16 cellular contexts compared by ENCODE assay signal in genomic region chr10:50419091-50419490, GRCh38.
DNase-seq lines count a peak whose midpoint lies in the region; ATAC-seq and TF ChIP-seq lines count a peak whose summit lies in the region.
"Had no signal": no experiment of that assay in that cellular context is flagged by ENCODE, and none has a peak within 500 bp of the region (broad histone marks: within the 10 kb centered on the region; RNA-seq: fewer than 3 reads in every experiment).

No MANE protein-coding gene starts in this region.

- H3K36me3 Mint-ChIP-seq in activated T-cell treated with anti-CD3 and anti-CD28 coated beads, Interleukin-2, amount 50 U/mL, for 4 hours (ENCODE audit: insufficient read depth) = peaks cover 6% of the 10 kb centered on the region
- H3K36me3 Mint-ChIP-seq in T-helper 17 cell (ENCODE audit: low read depth) = peaks cover 7% of the 10 kb centered on the region

- no peaks in the 10 kb centered on the region for H4K20me1 ChIP-seq in hepatocyte (ENCODE audit: insufficient read depth, poor library complexity, severe bottlenecking)

- H3K9me3 Mint-ChIP-seq in activated T-cell treated with anti-CD3 and anti-CD28 coated beads, Interleukin-2, amount 50 U/mL, for 4 hours = no peaks in the 10 kb centered on the region
- H3K9me3 Mint-ChIP-seq: activated B cell treated with CpG ODN at 0.5 μM for 24 hours had no signal

- no peak overlapping the region for H2AFZ ChIP-seq in hepatocyte

- TF ChIP-seq EP300 in suprapubic skin (IDR thresholded peaks at IDR 0.05) = no peak

- peak overlapping the region; percentile 89 for H3K4me3 Mint-ChIP-seq in activated T-cell treated with anti-CD3 and anti-CD28 coated beads, Interleukin-2, amount 50 U/mL, for 4 hours
- H3K4me3 Mint-ChIP-seq in T-helper 17 cell = peak overlapping the region; percentile 93

- H3K4me1 Mint-ChIP-seq in activated T-cell treated with anti-CD3 and anti-CD28 coated beads, Interleukin-2, amount 50 U/mL, for 4 hours (ENCODE audit: low read depth) = peaks cover 37% of the 10 kb centered on the region
- H3K4me1 Mint-ChIP-seq in T-helper 17 cell = peaks cover 39% of the 10 kb centered on the region

- ATAC-seq in activated T-cell treated with anti-CD3 and anti-CD28 coated beads, Interleukin-2, amount 50 U/mL, for 4 hours = no peak
- ATAC-seq in T-helper 17 cell = no peak
- ATAC-seq in GM19463 (IDR thresholded peaks at IDR 0.05; ENCODE audit: unreplicated experiment) = no peak

- WGBS in hepatocyte (ENCODE audit: low lambda C conversion rate, missing lambda C conversion rate) = 55% methylated on average over 3 of the region's 3 CpGs
- 70% methylated on average over 3 of the region's 3 CpGs for WGBS in suprapubic skin

- no peaks in the 10 kb centered on the region for H3K4me1 ChIP-seq in hepatocyte (ENCODE audit: insufficient read depth)
- H3K4me1 ChIP-seq in suprapubic skin = peaks cover 52% of the 10 kb centered on the region
- H3K4me1 ChIP-seq: uterus had no signal

- H3K79me2 ChIP-seq in hepatocyte = peaks cover 40% of the 10 kb centered on the region

- no peaks in the 10 kb centered on the region for H3K36me3 ChIP-seq in hepatocyte (replicated peaks; ENCODE audit: insufficient read depth, low read depth)
- H3K36me3 ChIP-seq in suprapubic skin = no peaks in the 10 kb centered on the region
- H3K36me3 ChIP-seq: adrenal gland, heart right ventricle, uterus had no signal

- H3K9me3 ChIP-seq in T-helper 17 cell (ENCODE audit: control insufficient read depth, low read length, poor library complexity, severe bottlenecking) (no peaks in the 10 kb centered on the region), hepatocyte (ENCODE audit: low read depth) (no peaks in the 10 kb centered on the region), suprapubic skin (no peaks in the 10 kb centered on the region)
- H3K9me3 ChIP-seq: adrenal gland, heart right ventricle, uterus had no signal

- TF ChIP-seq POLR2A in suprapubic skin (IDR thresholded peaks at IDR 0.05) = no peak

- no peaks in the 10 kb centered on the region for H3K9me2 ChIP-seq in hepatocyte (replicated peaks; ENCODE audit: insufficient read depth)

- H3K27me3 Mint-ChIP-seq in activated T-cell treated with anti-CD3 and anti-CD28 coated beads, Interleukin-2, amount 50 U/mL, for 4 hours (ENCODE audit: low read depth) = no peaks in the 10 kb centered on the region
- no peaks in the 10 kb centered on the region for H3K27me3 Mint-ChIP-seq in T-helper 17 cell
- H3K27me3 Mint-ChIP-seq: activated B cell treated with CpG ODN at 0.5 μM for 24 hours had no signal

- no peak overlapping the region for H3K27ac Mint-ChIP-seq in T-helper 17 cell

- no peak overlapping the region for H3K27ac ChIP-seq in hepatocyte
- H3K27ac ChIP-seq in suprapubic skin = no peak overlapping the region

- TF ChIP-seq CTCF in hepatocyte (IDR thresholded peaks at IDR 0.05; ENCODE audit: poor library complexity) (no peak), suprapubic skin (IDR thresholded peaks at IDR 0.05) (no peak)

- no peaks in the 10 kb centered on the region for H3K27me3 ChIP-seq in hepatocyte
- no peaks in the 10 kb centered on the region for H3K27me3 ChIP-seq in suprapubic skin
- H3K27me3 ChIP-seq: adrenal gland, heart right ventricle, uterus had no signal

- no peak for DNase-seq in activated T-cell treated with anti-CD3 and anti-CD28 coated beads, Interleukin-2, amount 50 U/mL, for 4 hours
- DNase-seq in activated T-cell treated with anti-CD3 and anti-CD28 coated beads for 4 hours (no peak), T-helper 17 cell (no peak), hepatocyte (ENCODE audit: low spot score) (no peak), suprapubic skin (ENCODE audit: low spot score in 2 of 2) (no peak), NCI-H2081 treated with DMSO at 0.1 percent for 48 hours (lab: John Stamatoyannopoulos, UW) (no peak), HT-29 (ENCODE audit: low spot score) (no peak)
- DNase-seq: activated B cell treated with CpG ODN at 0.5 μM for 24 hours; adrenal gland; heart right ventricle; NCI-H146; NCI-H446 treated with DMSO at 0.1 percent for 48 hours; right cardiac atrium; stimulated activated CD4-positive, alpha-beta T cell treated with anti-CD3 and anti-CD28 coated beads, Interleukin-4, amount 100 ng/mL, for 4 hours; uterus had no signal

- peak overlapping the region; percentile 90 for H3K4me2 ChIP-seq in hepatocyte

- H3K4me3 ChIP-seq in hepatocyte = no peak overlapping the region
- peak overlapping the region; percentile 66 for H3K4me3 ChIP-seq in suprapubic skin
